ENCODE assay signal across 23 cellular contexts in genomic region chr16:82649766-82650165, GRCh38. TPM values are rescaled to one million over a fixed set of nuclear protein-coding genes. Genes with fewer than 3 reads are reported as not detected.
A peak's percentile ranks its signal among the peaks of the same experiment; 100 is the strongest.
DNase-seq lines count a peak whose midpoint lies in the region; ATAC-seq and FAIRE-seq lines count a peak whose summit lies in the region.
"Had no signal": no experiment of that assay in that cellular context is flagged by ENCODE, and none has a peak within 500 bp of the region (broad histone marks: within the 10 kb centered on the region; RNA-seq: fewer than 3 reads in every experiment).

No MANE protein-coding gene starts in this region.

- no peak for FAIRE-seq in RCC 7860 (lab: Jason Lieb, UNC)
- FAIRE-seq: H54, HepG2 had no signal

- peaks cover 4% of the 10 kb centered on the region for H3K36me3 Mint-ChIP-seq in activated CD4-positive, alpha-beta T cell treated with anti-CD3 and anti-CD28 coated beads, Interleukin-2, amount 10 ng/mL, durations not matched to agents 7 days and 5 days (ENCODE audit: low read depth)
- H3K36me3 Mint-ChIP-seq in effector memory CD8-positive, alpha-beta T cell (ENCODE audit: insufficient read depth) = peaks cover 12% of the 10 kb centered on the region
- H3K36me3 Mint-ChIP-seq in stimulated activated effector memory CD8-positive, alpha-beta T cell treated with anti-CD3 and anti-CD28 coated beads, Interleukin-12 subunit alpha, Interleukin-12 subunit beta, amount 100 ng/mL, for 72 hours = peaks cover 10% of the 10 kb centered on the region
- H3K36me3 Mint-ChIP-seq: CD8-positive, alpha-beta memory T cell had no signal

- peaks cover 76% of the 10 kb centered on the region for H3K4me1 Mint-ChIP-seq in activated CD4-positive, alpha-beta T cell treated with anti-CD3 and anti-CD28 coated beads, Interleukin-2, amount 10 ng/mL, durations not matched to agents 7 days and 5 days
- peaks cover 46 to 49% of the 10 kb centered on the region in 2 donors for H3K4me1 Mint-ChIP-seq in effector memory CD8-positive, alpha-beta T cell (ENCODE audit: low read depth in 2 of 2)
- H3K4me1 Mint-ChIP-seq in stimulated activated effector memory CD8-positive, alpha-beta T cell treated with anti-CD3 and anti-CD28 coated beads, Interleukin-12 subunit alpha, Interleukin-12 subunit beta, amount 100 ng/mL, for 72 hours = peaks cover 68% of the 10 kb centered on the region

- no peak overlapping the region for H3K4me3 Mint-ChIP-seq in activated CD4-positive, alpha-beta T cell treated with anti-CD3 and anti-CD28 coated beads, Interleukin-2, amount 10 ng/mL, durations not matched to agents 7 days and 5 days
- H3K4me3 Mint-ChIP-seq in effector memory CD8-positive, alpha-beta T cell = no peak overlapping the region
- no peak overlapping the region for H3K4me3 Mint-ChIP-seq in stimulated activated effector memory CD8-positive, alpha-beta T cell treated with anti-CD3 and anti-CD28 coated beads, Interleukin-12 subunit alpha, Interleukin-12 subunit beta, amount 100 ng/mL, for 72 hours
- H3K4me3 Mint-ChIP-seq: HFFc6 had no signal

- in situ Hi-C loops in ACHN (cut with HindIII; ENCODE audit: low pct_ligation_motif_present, low pct_unique_long_range_greater_than_20kb, low sequenced_read_pairs) = no loop called here

- CTCF ChIA-PET in activated CD4-positive, alpha-beta T cell treated with anti-CD3 and anti-CD28 coated beads, Interleukin-2, amount 10 ng/mL, durations not matched to agents 7 days and 5 days (lab: Charles Lee) = no interaction called here

- H3K27ac Mint-ChIP-seq in activated CD4-positive, alpha-beta T cell treated with anti-CD3 and anti-CD28 coated beads, Interleukin-2, amount 10 ng/mL, durations not matched to agents 7 days and 5 days = peak overlapping the region; percentile 70
- peak overlapping the region; percentile 30 to 72 for H3K27ac Mint-ChIP-seq in effector memory CD8-positive, alpha-beta T cell
- peak overlapping the region; percentile 0 for H3K27ac Mint-ChIP-seq in stimulated activated effector memory CD8-positive, alpha-beta T cell treated with anti-CD3 and anti-CD28 coated beads, Interleukin-12 subunit alpha, Interleukin-12 subunit beta, amount 100 ng/mL, for 72 hours
- H3K27ac Mint-ChIP-seq: HFFc6 had no signal

- H3K27me3 Mint-ChIP-seq in activated CD4-positive, alpha-beta T cell treated with anti-CD3 and anti-CD28 coated beads, Interleukin-2, amount 10 ng/mL, durations not matched to agents 7 days and 5 days = peaks cover 2% of the 10 kb centered on the region
- no peaks in the 10 kb centered on the region for H3K27me3 Mint-ChIP-seq in effector memory CD8-positive, alpha-beta T cell

- POLR2A ChIA-PET in activated CD4-positive, alpha-beta T cell treated with anti-CD3 and anti-CD28 coated beads, Interleukin-2, amount 10 ng/mL, durations not matched to agents 7 days and 5 days (lab: Charles Lee) = no interaction called here

- DNase-seq in activated CD4-positive, alpha-beta T cell treated with anti-CD3 and anti-CD28 coated beads, Interleukin-2, amount 10 ng/mL, durations not matched to agents 7 days and 5 days = no peak
- DNase-seq in activated CD4-positive, alpha-beta T cell treated with anti-CD3 and anti-CD28 coated beads for 48 hours = no peak
- DNase-seq in RCC 7860 (ENCODE audit: low spot score) = peak; percentile 18
- DNase-seq in effector memory CD8-positive, alpha-beta T cell = no peak
- no peak for DNase-seq in stimulated activated effector memory CD8-positive, alpha-beta T cell treated with anti-CD3 and anti-CD28 coated beads, Interleukin-12 subunit alpha, Interleukin-12 subunit beta, amount 100 ng/mL, for 72 hours (ENCODE audit: low spot score in 2 of 2)
- DNase-seq in ACHN = no peak
- DNase-seq: CD8-positive, alpha-beta memory T cell; GF-D8; HFFc6; KBM-7; MM.1S; NCI-H1048; NCI-H1417 treated with DMSO at 0.1 percent for 48 hours; NCI-H187; NCI-H446; NCI-H526; OCI-M1 had no signal

- H3K9me3 Mint-ChIP-seq in activated CD4-positive, alpha-beta T cell treated with anti-CD3 and anti-CD28 coated beads, Interleukin-2, amount 10 ng/mL, durations not matched to agents 7 days and 5 days = peaks cover 2% of the 10 kb centered on the region
- H3K9me3 Mint-ChIP-seq in effector memory CD8-positive, alpha-beta T cell = peaks cover 0 to 2% of the 10 kb centered on the region in 2 donors
- H3K9me3 Mint-ChIP-seq in stimulated activated effector memory CD8-positive, alpha-beta T cell treated with anti-CD3 and anti-CD28 coated beads, Interleukin-12 subunit alpha, Interleukin-12 subunit beta, amount 100 ng/mL, for 72 hours = no peaks in the 10 kb centered on the region
- H3K9me3 Mint-ChIP-seq: CD8-positive, alpha-beta memory T cell; HFFc6 had no signal

- ATAC-seq in effector memory CD8-positive, alpha-beta T cell (replicated peaks) = no peak
- no peak for ATAC-seq in stimulated activated effector memory CD8-positive, alpha-beta T cell treated with anti-CD3 and anti-CD28 coated beads, Interleukin-12 subunit alpha, Interleukin-12 subunit beta, amount 100 ng/mL, for 72 hours
- ATAC-seq in HG02870 (IDR thresholded peaks at IDR 0.05; ENCODE audit: unreplicated experiment) (no peak), HG02678 (IDR thresholded peaks at IDR 0.05; ENCODE audit: unreplicated experiment) (no peak)
- ATAC-seq: HepG2, Right ventricle myocardium inferior had no signal

RNA-seq across cellular contexts. Expression of gene CDH13, which starts 23.0 kb away (rescaled TPM):
- total RNA-seq in activated CD4-positive, alpha-beta T cell treated with anti-CD3 and anti-CD28 coated beads, Interleukin-2, amount 10 ng/mL, durations not matched to agents 7 days and 5 days = not detected
- total RNA-seq: CD8-positive, alpha-beta memory T cell; HepG2; HT-29 had no signal

Comparison
In these comparisons a context has a peak if more than half of its experiments do, and no peak if none do; other contexts are left out.
1. H3K27ac Mint-ChIP-seq: peak in every context shown above with its lines; median percentile 70 in activated CD4-positive, alpha-beta T cell treated with anti-CD3 and anti-CD28 coated beads, Interleukin-2, amount 10 ng/mL, durations not matched to agents 7 days and 5 days; 51 in effector memory CD8-positive, alpha-beta T cell; 0 in stimulated activated effector memory CD8-positive, alpha-beta T cell treated with anti-CD3 and anti-CD28 coated beads, Interleukin-12 subunit alpha, Interleukin-12 subunit beta, amount 100 ng/mL, for 72 hours.